In the genomic region with DNA sequence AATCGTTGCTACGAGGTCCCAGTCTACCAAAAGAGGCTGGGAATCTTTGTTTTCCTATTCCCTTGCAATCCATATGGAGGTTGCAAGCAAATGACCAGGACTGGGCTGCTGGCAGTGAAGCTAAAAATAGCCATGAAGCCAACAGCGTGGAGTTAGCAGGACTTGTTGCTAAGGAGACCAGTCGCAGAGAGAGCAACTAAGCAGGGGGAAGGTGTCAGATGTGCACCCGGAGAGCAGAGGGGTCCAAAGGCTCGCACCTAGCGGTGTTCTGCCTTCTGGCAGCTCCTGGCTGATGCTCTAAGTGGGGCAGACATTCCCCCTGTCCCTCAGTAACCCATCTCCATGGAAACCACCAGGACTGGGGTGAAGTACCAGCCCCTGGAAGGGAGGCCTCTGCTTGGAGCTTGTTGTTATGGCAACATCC, we compare ENCODE assay signal across 9 cellular contexts.
A peak's percentile ranks its signal among the peaks of the same experiment; 100 is the strongest.
DNase-seq lines count a peak whose midpoint lies in the region; ATAC-seq and TF ChIP-seq lines count a peak whose summit lies in the region.
"Had no signal": no experiment of that assay in that cellular context is flagged by ENCODE, and none has a peak within 500 bp of the region (broad histone marks: within the 10 kb centered on the region; RNA-seq: fewer than 3 reads in every experiment).

No MANE protein-coding gene starts in this region.

- peak overlapping the region; percentile 40 for H3K27ac ChIP-seq in left ventricle myocardium inferior (replicated peaks)
- no peak overlapping the region for H3K27ac ChIP-seq in prostate gland

- H3K4me3 Mint-ChIP-seq in activated T-helper 17 cell treated with anti-CD3 and anti-CD28 coated beads, Interleukin-2, amount 50 U/mL, for 72 hours, result no peak overlapping the region
- H3K4me3 Mint-ChIP-seq: activated CD4-positive, alpha-beta memory T cell treated with anti-CD3 and anti-CD28 coated beads for 36 hours had no signal

- no peak for ATAC-seq in activated T-helper 17 cell treated with anti-CD3 and anti-CD28 coated beads, Interleukin-2, amount 50 U/mL, for 72 hours (replicated peaks)
- no peak for ATAC-seq in HG02798 (IDR thresholded peaks at IDR 0.05; ENCODE audit: poor library complexity, unreplicated experiment)

- peaks cover 66% of the 10 kb centered on the region for H3K36me3 Mint-ChIP-seq in activated T-helper 17 cell treated with anti-CD3 and anti-CD28 coated beads, Interleukin-2, amount 50 U/mL, for 72 hours (ENCODE audit: low read depth)

- DNase-seq in HFF-Myc (ENCODE audit: extremely low read depth, low read depth) (peak; percentile 12), left ventricle myocardium inferior (no peak), skeletal muscle cell (ENCODE audit: low read depth) (peak; percentile 31), prostate gland (ENCODE audit: low spot score) (no peak)
- DNase-seq in activated T-cell treated with anti-CD3 and anti-CD28 coated beads, Interleukin-2, amount 50 U/mL, for 1 hour, result no peak
- DNase-seq in activated CD8-positive, alpha-beta memory T cell treated with anti-CD3 and anti-CD28 coated beads, Interleukin-2, amount 50 U/mL, for 4 hours, result no peak
- DNase-seq: activated CD4-positive, alpha-beta memory T cell treated with anti-CD3 and anti-CD28 coated beads for 36 hours had no signal

- H3K27me3 ChIP-seq in left ventricle myocardium inferior (ENCODE audit: low read depth), result no peaks in the 10 kb centered on the region
- no peaks in the 10 kb centered on the region for H3K27me3 ChIP-seq in prostate gland (replicated peaks; ENCODE audit: insufficient read depth)

- H3K27ac Mint-ChIP-seq in activated T-helper 17 cell treated with anti-CD3 and anti-CD28 coated beads, Interleukin-2, amount 50 U/mL, for 72 hours, result peak overlapping the region; percentile 53

- peaks cover 27% of the 10 kb centered on the region for H3K4me1 ChIP-seq in left ventricle myocardium inferior
- H3K4me1 ChIP-seq in prostate gland (replicated peaks), result no peaks in the 10 kb centered on the region

- 59% methylated on average over 7 of the region's 7 CpGs for WGBS in prostate gland

- TF ChIP-seq CTCF in HFF-Myc (IDR thresholded peaks at IDR 0.05; ENCODE audit: low read depth, low read length, missing control alignments) (no peak), left ventricle myocardium inferior (IDR thresholded peaks at IDR 0.05; ENCODE audit: borderline replicate concordance) (no peak), prostate gland (IDR thresholded peaks at IDR 0.05) (no peak)

- H3K9me3 ChIP-seq in left ventricle myocardium inferior (replicated peaks), result no peaks in the 10 kb centered on the region
- H3K9me3 ChIP-seq in prostate gland, result no peaks in the 10 kb centered on the region

- no peaks in the 10 kb centered on the region for H3K9me3 Mint-ChIP-seq in activated T-helper 17 cell treated with anti-CD3 and anti-CD28 coated beads, Interleukin-2, amount 50 U/mL, for 72 hours
- H3K9me3 Mint-ChIP-seq: activated CD4-positive, alpha-beta memory T cell treated with anti-CD3 and anti-CD28 coated beads for 36 hours had no signal

- intact Hi-C loops in left ventricle myocardium inferior (cut with micrococcal nuclease), result no loop called here
- intact Hi-C loops in prostate gland (cut with DNase I), result no loop called here

- TF ChIP-seq POLR2A in prostate gland (IDR thresholded peaks at IDR 0.05), result no peak

- H3K36me3 ChIP-seq in left ventricle myocardium inferior, result peaks cover 17% of the 10 kb centered on the region
- H3K36me3 ChIP-seq in prostate gland, result no peaks in the 10 kb centered on the region

- no peaks in the 10 kb centered on the region for H3K27me3 Mint-ChIP-seq in activated T-helper 17 cell treated with anti-CD3 and anti-CD28 coated beads, Interleukin-2, amount 50 U/mL, for 72 hours
- H3K27me3 Mint-ChIP-seq: activated CD4-positive, alpha-beta memory T cell treated with anti-CD3 and anti-CD28 coated beads for 36 hours had no signal

- H3K4me3 ChIP-seq in HFF-Myc (replicated peaks; ENCODE audit: low read depth, low read length) (no peak overlapping the region), left ventricle myocardium inferior (no peak overlapping the region), skeletal muscle cell (ENCODE audit: low read depth, low read length) (no peak overlapping the region), prostate gland (no peak overlapping the region)

- peaks cover 12% of the 10 kb centered on the region for H3K4me1 Mint-ChIP-seq in activated T-helper 17 cell treated with anti-CD3 and anti-CD28 coated beads, Interleukin-2, amount 50 U/mL, for 72 hours

Comparison
In these comparisons a context has a peak if more than half of its experiments do, and no peak if none do; other contexts are left out.
1. DNase-seq: peak in HFF-Myc (single experiment) and skeletal muscle cell (single experiment); none in left ventricle myocardium inferior (single experiment), activated T-cell treated with anti-CD3 and anti-CD28 coated beads, Interleukin-2, amount 50 U/mL, for 1 hour (single experiment), activated CD8-positive, alpha-beta memory T cell treated with anti-CD3 and anti-CD28 coated beads, Interleukin-2, amount 50 U/mL, for 4 hours (single experiment) and prostate gland (single experiment).